Comparison of ENCODE assay signal across 22 cellular contexts in the genomic region with DNA sequence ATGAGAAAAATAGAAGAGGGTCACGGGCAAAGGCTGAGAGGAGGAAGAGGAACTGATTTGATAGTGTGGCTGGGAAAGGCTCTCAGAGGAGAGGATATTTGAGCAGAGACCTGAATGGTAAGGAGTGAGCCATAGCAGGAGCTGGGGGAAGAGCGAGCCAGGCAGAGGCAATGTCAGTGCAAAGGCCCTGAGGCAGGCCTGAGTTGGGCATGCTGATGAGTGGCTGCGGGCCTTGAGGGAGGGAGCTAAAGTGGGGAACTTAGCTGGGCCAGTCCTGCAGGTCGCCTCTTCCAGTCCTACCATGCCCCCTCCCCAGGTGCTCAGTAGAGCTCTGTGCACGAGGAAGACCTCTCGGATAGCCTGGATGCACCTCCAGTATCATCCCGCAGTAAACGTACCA. TPM values are rescaled to one million over a fixed set of nuclear protein-coding genes. Genes with fewer than 3 reads are reported as not detected.
"Had no signal": no experiment of that assay in that cellular context is flagged by ENCODE, and none has a peak within 500 bp of the region (broad histone marks: within the 10 kb centered on the region; RNA-seq: fewer than 3 reads in every experiment).

No MANE protein-coding gene starts in this region.

- H3K4me3 ChIP-seq: SJSA1, SK-N-MC had no signal

- ATAC-seq: HepG2 had no signal

- H3K4me1 ChIP-seq: SJSA1 had no signal

- H3K27ac ChIP-seq: SJSA1, SK-N-MC had no signal

- DNase-seq: IMR-90, Karpas-422, KG1, MM.1S, NCI-H1092, NCI-H1105 treated with DMSO at 0.1 percent for 48 hours, NCI-H1417 treated with DMSO at 0.1 percent for 48 hours, NCI-H1694 treated with DMSO at 0.1 percent for 48 hours, NCI-H2029, NCI-H2081 treated with DMSO at 0.1 percent for 48 hours, NCI-H2171, NCI-H226, NCI-H446, NCI-H524 treated with DMSO at 0.1 percent for 48 hours, NCI-H774, Right ventricle myocardium superior, RPMI8226, SIG-M5 had no signal

- H3K36me3 ChIP-seq: SJSA1 had no signal

- H3K27me3 ChIP-seq: SJSA1 had no signal

RNA-seq across cellular contexts. Expression of gene FGFR2, which starts 55.4 kb away (rescaled TPM):
- total RNA-seq: HT1080, IMR-90 had no signal
